ENCODE assay signal across 8 cellular contexts in the genomic region with DNA sequence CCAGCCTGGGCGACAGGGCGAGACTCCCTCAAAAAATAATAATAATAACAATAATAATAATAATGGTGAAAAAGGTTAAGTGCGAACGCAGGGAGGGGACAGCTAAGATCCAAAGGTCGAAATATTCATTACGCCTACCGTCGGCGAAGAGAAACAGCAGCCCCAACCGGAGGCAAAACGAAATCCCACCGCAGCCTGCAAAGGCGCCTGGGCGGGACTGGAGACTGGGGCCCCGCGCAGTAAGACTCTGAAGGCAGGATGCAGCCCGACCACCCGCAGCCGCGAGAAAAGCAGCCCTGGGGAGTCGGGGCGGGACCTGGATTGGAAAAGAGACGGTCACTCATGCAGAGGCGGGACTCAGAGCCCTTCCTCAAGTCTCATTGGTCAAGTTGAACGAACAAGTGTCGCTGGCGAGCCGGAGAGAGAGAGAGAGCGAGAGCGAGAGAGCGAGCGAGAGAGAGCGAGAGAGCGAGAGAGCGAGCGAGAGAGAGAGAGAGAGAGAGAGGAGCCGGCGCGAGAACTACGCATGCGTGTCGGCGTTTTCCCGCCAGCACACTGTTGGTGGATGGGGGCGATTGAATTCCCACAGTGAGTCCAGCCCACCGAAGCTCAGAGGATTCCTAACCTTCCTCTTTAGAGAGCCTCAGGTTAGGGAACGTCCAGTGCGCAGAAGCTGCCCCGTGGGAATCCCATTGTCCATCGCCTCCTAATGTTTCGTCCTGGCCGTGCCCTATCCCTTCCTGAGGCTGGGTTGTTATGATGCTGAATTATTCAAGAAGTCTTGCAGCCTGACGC. TPM values are rescaled to one million over a fixed set of nuclear protein-coding genes. Genes with fewer than 3 reads are reported as not detected.
DNase-seq lines count a peak whose midpoint lies in the region; ATAC-seq, FAIRE-seq and TF ChIP-seq lines count a peak whose summit lies in the region.

No MANE protein-coding gene starts in this region.

- FAIRE-seq in HepG2 (lab: Jason Lieb, UNC) = no peak

- peaks cover 2% of the 10 kb centered on the region for H3K27me3 Mint-ChIP-seq in activated CD4-positive, alpha-beta T cell treated with anti-CD3 and anti-CD28 coated beads, Interleukin-2, amount 10 ng/mL, durations not matched to agents 7 days and 5 days
- no peaks in the 10 kb centered on the region for H3K27me3 Mint-ChIP-seq in dendritic cell treated with granulocyte-macrophage colony-stimulating factor and Interleukin-4, amounts not matched to agents 40 ng/mL and 50 ng/mL, for 4 days

- no peak for TF ChIP-seq CTCF in HepG2 (CRISPR knock-in tag; IDR thresholded peaks at IDR 0.05)

- POLR2A ChIA-PET in activated CD4-positive, alpha-beta T cell treated with anti-CD3 and anti-CD28 coated beads, Interleukin-2, amount 10 ng/mL, durations not matched to agents 7 days and 5 days (lab: Charles Lee) = no interaction called here
- POLR2A ChIA-PET in HepG2 (lab: Yijun Ruan, JAX) = no interaction called here

- peaks cover 1 to 9% of the 10 kb centered on the region in 2 experiments; a peak in 2 of 5 replicates for H3K36me3 ChIP-seq in HepG2 (replicated peaks in 1 of 2; ENCODE audit: control insufficient read depth in 1 of 2, insufficient read depth in 2 of 2, low read length in 2 of 2)

- peak overlapping the region; percentile 94 for H3K27ac Mint-ChIP-seq in activated CD4-positive, alpha-beta T cell treated with anti-CD3 and anti-CD28 coated beads, Interleukin-2, amount 10 ng/mL, durations not matched to agents 7 days and 5 days
- H3K27ac Mint-ChIP-seq in dendritic cell treated with granulocyte-macrophage colony-stimulating factor and Interleukin-4, amounts not matched to agents 40 ng/mL and 50 ng/mL, for 4 days = peak overlapping the region; percentile 74

- H3K4me3 ChIP-seq in HepG2 (replicated peaks in 1 of 3; ENCODE audit: insufficient read depth in 1 of 3, low read depth in 2 of 3, low read length in 3 of 3) = no peak overlapping the region; a peak in 1 of 6 replicates

- CTCF ChIA-PET in activated CD4-positive, alpha-beta T cell treated with anti-CD3 and anti-CD28 coated beads, Interleukin-2, amount 10 ng/mL, durations not matched to agents 7 days and 5 days (lab: Charles Lee) = interaction anchor here (0.8 to 2.3 kb wide), 5 partner anchors 13 to 79 kb away, joined by 3 to 9 read pairs (median 4); a partner anchor contains a TSS
- CTCF ChIA-PET in HepG2 (lab: Yijun Ruan, JAX; ENCODE audit: low intra/inter-chr PET ratio, low total read pairs) = interaction anchor here (0.9 kb wide), 1 partner anchor 80 kb away, joined by 3 read pairs; no protein-coding TSS in a partner anchor

- H3K27ac ChIP-seq in HepG2 (ENCODE audit: extremely low read length, insufficient read depth, low read length) = no peak overlapping the region

- H3K9ac ChIP-seq in HepG2 (ENCODE audit: insufficient read depth, low read depth, low read length) = no peak overlapping the region

- no TSS peak for BruUV-seq in HepG2 (replicated peaks; lab: Mats Ljungman, UMichigan)

- in situ Hi-C loops in HepG2 (cut with HindIII; ENCODE audit: extremely low pct_ligation_motif_present, low pct_unique_long_range_greater_than_20kb) = loop anchor here (10.0 kb wide), 1 partner anchor 350 kb away; no protein-coding TSS in a partner anchor

- no peak for TF ChIP-seq POLR2A in HepG2 (IDR thresholded peaks at IDR 0.05; ENCODE audit: insufficient read depth in 1 of 2, low read depth in 2 of 2, low read length in 2 of 2)

- peaks cover 14% of the 10 kb centered on the region for H3K36me3 Mint-ChIP-seq in activated CD4-positive, alpha-beta T cell treated with anti-CD3 and anti-CD28 coated beads, Interleukin-2, amount 10 ng/mL, durations not matched to agents 7 days and 5 days (ENCODE audit: low read depth)
- H3K36me3 Mint-ChIP-seq in dendritic cell treated with granulocyte-macrophage colony-stimulating factor and Interleukin-4, amounts not matched to agents 40 ng/mL and 50 ng/mL, for 4 days (ENCODE audit: low read depth) = peaks cover 26% of the 10 kb centered on the region

- no peak for TF ChIP-seq EP300 in HepG2 (IDR thresholded peaks at IDR 0.05; ENCODE audit: low read depth in 2 of 2, low read length in 2 of 2)
- TF ChIP-seq EP300 in HepG2 (CRISPR knock-in tag; IDR thresholded peaks at IDR 0.05; ENCODE audit: borderline replicate concordance) = no peak

- H3K4me2 ChIP-seq in HepG2 (ENCODE audit: low read depth, low read length) = peak overlapping the region; percentile 16; the same call in 1 of the 2 replicates

- no peaks in the 10 kb centered on the region for H3K9me3 Mint-ChIP-seq in activated CD4-positive, alpha-beta T cell treated with anti-CD3 and anti-CD28 coated beads, Interleukin-2, amount 10 ng/mL, durations not matched to agents 7 days and 5 days
- no peaks in the 10 kb centered on the region for H3K9me3 Mint-ChIP-seq in dendritic cell treated with granulocyte-macrophage colony-stimulating factor and Interleukin-4, amounts not matched to agents 40 ng/mL and 50 ng/mL, for 4 days

- WGBS in HepG2 (ENCODE audit: low lambda C conversion rate) = 78% methylated on average over 48 of the region's 53 CpGs

- peak overlapping the region; percentile 79 for H3K4me3 Mint-ChIP-seq in activated CD4-positive, alpha-beta T cell treated with anti-CD3 and anti-CD28 coated beads, Interleukin-2, amount 10 ng/mL, durations not matched to agents 7 days and 5 days
- peak overlapping the region; percentile 78 for H3K4me3 Mint-ChIP-seq in dendritic cell treated with granulocyte-macrophage colony-stimulating factor and Interleukin-4, amounts not matched to agents 40 ng/mL and 50 ng/mL, for 4 days

- H3K9me3 ChIP-seq in HepG2 (ENCODE audit: low read length) = no peaks in the 10 kb centered on the region

- intact Hi-C loops in dendritic cell treated with granulocyte-macrophage colony-stimulating factor and Interleukin-4, amounts not matched to agents 40 ng/mL and 50 ng/mL, for 4 days (cut with micrococcal nuclease) = loop anchor here (5.0 kb wide), 1 partner anchor 37 kb away; a partner anchor contains a TSS
- intact Hi-C loops in HepG2 (cut with micrococcal nuclease; ENCODE audit: unreplicated experiment) = no loop called here

- ATAC-seq in GM19351 (IDR thresholded peaks at IDR 0.05; ENCODE audit: unreplicated experiment) (peak; percentile 91), HG03520 (IDR thresholded peaks at IDR 0.05; ENCODE audit: unreplicated experiment) (peak; percentile 78), HepG2 (no peak)

- peaks cover 15% of the 10 kb centered on the region for H3K4me1 ChIP-seq in HepG2 (ENCODE audit: insufficient read depth, low read length)

- peak; percentile 94 for DNase-seq in CD1c-positive myeloid dendritic cell (ENCODE audit: extremely low spot score)
- DNase-seq in NCI-H526 treated with DMSO at 0.1 percent for 48 hours (lab: John Stamatoyannopoulos, UW) = peak; percentile 99
- peak; percentile 99 for DNase-seq in activated CD4-positive, alpha-beta T cell treated with anti-CD3 and anti-CD28 coated beads, Interleukin-2, amount 10 ng/mL, durations not matched to agents 7 days and 5 days
- DNase-seq in HepG2 (ENCODE audit: low spot score) = no peak
- DNase-seq in stimulated activated CD4-positive, alpha-beta T cell treated with anti-CD3 and anti-CD28 coated beads, Interleukin-2, amount 100 ng/mL, for 48 hours = peak; percentile 84 to 87

- H2AFZ ChIP-seq in HepG2 (ENCODE audit: low read length) = no peak overlapping the region

- TF ChIP-seq RAD21 in HepG2 (CRISPR knock-in tag; IDR thresholded peaks at IDR 0.05) = no peak

- H3K27me3 ChIP-seq in HepG2 (ENCODE audit: control insufficient read depth in 1 of 2, insufficient read depth in 2 of 2, low read length in 2 of 2) = no peaks in the 10 kb centered on the region

- peaks cover 58% of the 10 kb centered on the region for H3K4me1 Mint-ChIP-seq in activated CD4-positive, alpha-beta T cell treated with anti-CD3 and anti-CD28 coated beads, Interleukin-2, amount 10 ng/mL, durations not matched to agents 7 days and 5 days
- peaks cover 53% of the 10 kb centered on the region for H3K4me1 Mint-ChIP-seq in dendritic cell treated with granulocyte-macrophage colony-stimulating factor and Interleukin-4, amounts not matched to agents 40 ng/mL and 50 ng/mL, for 4 days (ENCODE audit: low read depth)

- no peaks in the 10 kb centered on the region for H3K79me2 ChIP-seq in HepG2 (ENCODE audit: insufficient read depth, low read length)

- H4K20me1 ChIP-seq in HepG2 (ENCODE audit: insufficient read depth, low read length) = no peaks in the 10 kb centered on the region

RNA-seq across cellular contexts. Expression of a gene that starts 10.7 kb away (rescaled TPM):
- 10 to 100 TPM; 22.8 to 22.9 TPM for total RNA-seq in activated CD4-positive, alpha-beta T cell treated with anti-CD3 and anti-CD28 coated beads, Interleukin-2, amount 10 ng/mL, durations not matched to agents 7 days and 5 days
- total RNA-seq in HepG2 (2016; rRNA removed; fragmentation: Illumina TruSeq; extraction: Trizol) = 4.1 and 6.2 TPM in 2 replicates
- total RNA-seq in HepG2 (2016; cell fraction: cytosol; rRNA removed; fragmentation: Illumina TruSeq; extraction: Trizol; ENCODE audit: low read depth) = 3.6 and 4.8 TPM in 2 replicates
- 3.2 and 5.5 TPM in 2 replicates for total RNA-seq in HepG2 (2016; cell fraction: insoluble cytoplasmic fraction; rRNA removed; fragmentation: Illumina TruSeq; extraction: Trizol)
- total RNA-seq in HepG2 (2016; cell fraction: membrane; rRNA removed; fragmentation: Illumina TruSeq; extraction: Trizol) = 12.9 and 13.0 TPM in 2 replicates
- 6.9 and 8.6 TPM in 2 replicates for total RNA-seq in HepG2 (2016; cell fraction: nucleus; rRNA removed; fragmentation: Illumina TruSeq; extraction: Trizol)
- 9.9 and 11.9 TPM in 2 replicates for polyA plus RNA-seq in HepG2 (2011; rRNA removed)
- 7.8 and 10.3 TPM in 2 replicates for polyA plus RNA-seq in HepG2 (2011; cell fraction: cytosol; rRNA removed)
- 18.3 and 21.0 TPM in 2 replicates for polyA plus RNA-seq in HepG2 (2011; cell fraction: nucleus; rRNA removed)
- 18.4 and 22.0 TPM in 2 replicates for polyA plus RNA-seq in HepG2 (2012)
- polyA plus RNA-seq in HepG2 (2016; cell fraction: cytosol; fragmentation: Illumina TruSeq; extraction: Trizol; ENCODE audit: low read depth) = 22.1 and 24.0 TPM in 2 replicates
- polyA plus RNA-seq in HepG2 (2016; cell fraction: insoluble cytoplasmic fraction; fragmentation: Illumina TruSeq; extraction: Trizol; ENCODE audit: low read depth) = 19.7 and 25.6 TPM in 2 replicates
- 49.9 and 57.1 TPM in 2 replicates for polyA plus RNA-seq in HepG2 (2016; cell fraction: membrane; fragmentation: Illumina TruSeq; extraction: Trizol; ENCODE audit: low read depth)
- 28.1 and 33.5 TPM in 2 replicates for polyA plus RNA-seq in HepG2 (2016; cell fraction: nucleus; fragmentation: Illumina TruSeq; extraction: Trizol; ENCODE audit: insufficient read depth, low read depth)
- 7.5 and 12.8 TPM in 2 replicates for polyA minus RNA-seq in HepG2 (2011; rRNA and poly(A)+ RNA removed; ENCODE audit: low replicate concordance)
- polyA minus RNA-seq in HepG2 (2011; cell fraction: cytosol; rRNA and poly(A)+ RNA removed) = 8.1 and 9.3 TPM in 2 replicates
- 3.7 and 4.4 TPM in 2 replicates for polyA minus RNA-seq in HepG2 (2011; cell fraction: nucleus; rRNA and poly(A)+ RNA removed)

RNA-seq across cellular contexts. Expression of a gene that starts 17.6 kb away (rescaled TPM):
- total RNA-seq in activated CD4-positive, alpha-beta T cell treated with anti-CD3 and anti-CD28 coated beads, Interleukin-2, amount 10 ng/mL, durations not matched to agents 7 days and 5 days = 10 to 100 TPM; 88.7 to 96.4 TPM
- total RNA-seq in HepG2 (2016; rRNA removed; fragmentation: Illumina TruSeq; extraction: Trizol) = 27.0 and 46.8 TPM in 2 replicates
- total RNA-seq in HepG2 (2016; cell fraction: cytosol; rRNA removed; fragmentation: Illumina TruSeq; extraction: Trizol; ENCODE audit: low read depth) = 16.4 and 20.0 TPM in 2 replicates
- total RNA-seq in HepG2 (2016; cell fraction: insoluble cytoplasmic fraction; rRNA removed; fragmentation: Illumina TruSeq; extraction: Trizol) = 29.6 and 44.4 TPM in 2 replicates
- total RNA-seq in HepG2 (2016; cell fraction: membrane; rRNA removed; fragmentation: Illumina TruSeq; extraction: Trizol) = 22.9 and 28.4 TPM in 2 replicates
- 37.1 and 38.5 TPM in 2 replicates for total RNA-seq in HepG2 (2016; cell fraction: nucleus; rRNA removed; fragmentation: Illumina TruSeq; extraction: Trizol)
- polyA plus RNA-seq in HepG2 (2011; rRNA removed) = 83.3 and 92.5 TPM in 2 replicates
- polyA plus RNA-seq in HepG2 (2011; cell fraction: cytosol; rRNA removed) = 94.5 and 95.0 TPM in 2 replicates
- polyA plus RNA-seq in HepG2 (2011; cell fraction: nucleus; rRNA removed) = 74.3 and 75.6 TPM in 2 replicates
- polyA plus RNA-seq in HepG2 (2012) = 30.4 and 37.1 TPM in 2 replicates
- polyA plus RNA-seq in HepG2 (2016; cell fraction: cytosol; fragmentation: Illumina TruSeq; extraction: Trizol; ENCODE audit: low read depth) = 28.3 and 28.6 TPM in 2 replicates
- polyA plus RNA-seq in HepG2 (2016; cell fraction: insoluble cytoplasmic fraction; fragmentation: Illumina TruSeq; extraction: Trizol; ENCODE audit: low read depth) = 45.8 and 52.3 TPM in 2 replicates
- 37.1 and 38.2 TPM in 2 replicates for polyA plus RNA-seq in HepG2 (2016; cell fraction: membrane; fragmentation: Illumina TruSeq; extraction: Trizol; ENCODE audit: low read depth)
- 82.5 and 83.5 TPM in 2 replicates for polyA plus RNA-seq in HepG2 (2016; cell fraction: nucleus; fragmentation: Illumina TruSeq; extraction: Trizol; ENCODE audit: insufficient read depth, low read depth)
- 118 and 271 TPM in 2 replicates for polyA minus RNA-seq in HepG2 (2011; rRNA and poly(A)+ RNA removed; ENCODE audit: low replicate concordance)
- 33.3 and 39.4 TPM in 2 replicates for polyA minus RNA-seq in HepG2 (2011; cell fraction: cytosol; rRNA and poly(A)+ RNA removed)
- 16.9 and 21.4 TPM in 2 replicates for polyA minus RNA-seq in HepG2 (2011; cell fraction: nucleus; rRNA and poly(A)+ RNA removed)

RNA-seq across cellular contexts. Expression of a gene that starts 28.7 kb away (rescaled TPM):
- total RNA-seq in activated CD4-positive, alpha-beta T cell treated with anti-CD3 and anti-CD28 coated beads, Interleukin-2, amount 10 ng/mL, durations not matched to agents 7 days and 5 days = 100 to 1,000 TPM in 1 of 2 experiments, 10 to 100 TPM in 1; 100.0 to 104 TPM
- total RNA-seq in HepG2 (2016; rRNA removed; fragmentation: Illumina TruSeq; extraction: Trizol) = 10.1 and 20.1 TPM in 2 replicates
- 8.5 and 11.8 TPM in 2 replicates for total RNA-seq in HepG2 (2016; cell fraction: cytosol; rRNA removed; fragmentation: Illumina TruSeq; extraction: Trizol; ENCODE audit: low read depth)
- 10.6 and 19.2 TPM in 2 replicates for total RNA-seq in HepG2 (2016; cell fraction: insoluble cytoplasmic fraction; rRNA removed; fragmentation: Illumina TruSeq; extraction: Trizol)
- total RNA-seq in HepG2 (2016; cell fraction: membrane; rRNA removed; fragmentation: Illumina TruSeq; extraction: Trizol) = 9.3 and 12.0 TPM in 2 replicates
- total RNA-seq in HepG2 (2016; cell fraction: nucleus; rRNA removed; fragmentation: Illumina TruSeq; extraction: Trizol) = 23.9 and 32.6 TPM in 2 replicates
- polyA plus RNA-seq in HepG2 (2011; rRNA removed) = 73.5 and 74.0 TPM in 2 replicates
- polyA plus RNA-seq in HepG2 (2011; cell fraction: cytosol; rRNA removed) = 23.9 and 24.4 TPM in 2 replicates
- polyA plus RNA-seq in HepG2 (2011; cell fraction: nucleus; rRNA removed) = 317 and 392 TPM in 2 replicates
- 31.3 and 32.7 TPM in 2 replicates for polyA plus RNA-seq in HepG2 (2012)
- polyA plus RNA-seq in HepG2 (2016; cell fraction: cytosol; fragmentation: Illumina TruSeq; extraction: Trizol; ENCODE audit: low read depth) = 3.0 and 3.3 TPM in 2 replicates
- 15.8 and 17.9 TPM in 2 replicates for polyA plus RNA-seq in HepG2 (2016; cell fraction: insoluble cytoplasmic fraction; fragmentation: Illumina TruSeq; extraction: Trizol; ENCODE audit: low read depth)
- 7.6 TPM in 2 replicates for polyA plus RNA-seq in HepG2 (2016; cell fraction: membrane; fragmentation: Illumina TruSeq; extraction: Trizol; ENCODE audit: low read depth)
- 110 and 120 TPM in 2 replicates for polyA plus RNA-seq in HepG2 (2016; cell fraction: nucleus; fragmentation: Illumina TruSeq; extraction: Trizol; ENCODE audit: insufficient read depth, low read depth)
- polyA minus RNA-seq in HepG2 (2011; rRNA and poly(A)+ RNA removed; ENCODE audit: low replicate concordance) = 47.2 and 97.7 TPM in 2 replicates
- polyA minus RNA-seq in HepG2 (2011; cell fraction: cytosol; rRNA and poly(A)+ RNA removed) = 12.4 and 13.9 TPM in 2 replicates
- 94.1 and 94.6 TPM in 2 replicates for polyA minus RNA-seq in HepG2 (2011; cell fraction: nucleus; rRNA and poly(A)+ RNA removed)

RNA-seq across cellular contexts. Expression of a gene that starts 32.7 kb away (rescaled TPM):
- 1 to 10 TPM; 2.5 to 3.4 TPM for total RNA-seq in activated CD4-positive, alpha-beta T cell treated with anti-CD3 and anti-CD28 coated beads, Interleukin-2, amount 10 ng/mL, durations not matched to agents 7 days and 5 days
- 1.3 and 2.4 TPM in 2 replicates for total RNA-seq in HepG2 (2016; rRNA removed; fragmentation: Illumina TruSeq; extraction: Trizol)
- total RNA-seq in HepG2 (2016; cell fraction: cytosol; rRNA removed; fragmentation: Illumina TruSeq; extraction: Trizol; ENCODE audit: low read depth) = 0.44 and 0.51 TPM in 2 replicates
- total RNA-seq in HepG2 (2016; cell fraction: insoluble cytoplasmic fraction; rRNA removed; fragmentation: Illumina TruSeq; extraction: Trizol) = 0.77 and 3.4 TPM in 2 replicates
- total RNA-seq in HepG2 (2016; cell fraction: membrane; rRNA removed; fragmentation: Illumina TruSeq; extraction: Trizol) = 0.74 and 0.96 TPM in 2 replicates
- 5.8 and 5.9 TPM in 2 replicates for total RNA-seq in HepG2 (2016; cell fraction: nucleus; rRNA removed; fragmentation: Illumina TruSeq; extraction: Trizol)
- 10.2 and 15.0 TPM in 2 replicates for polyA plus RNA-seq in HepG2 (2011; rRNA removed)
- 3.4 and 4.0 TPM in 2 replicates for polyA plus RNA-seq in HepG2 (2011; cell fraction: cytosol; rRNA removed)
- polyA plus RNA-seq in HepG2 (2011; cell fraction: nucleus; rRNA removed) = 55.6 and 56.4 TPM in 2 replicates
- polyA plus RNA-seq in HepG2 (2012) = 6.1 and 7.0 TPM in 2 replicates
- 0.40 TPM in 2 replicates for polyA plus RNA-seq in HepG2 (2016; cell fraction: cytosol; fragmentation: Illumina TruSeq; extraction: Trizol; ENCODE audit: low read depth)
- 1.1 and 1.3 TPM in 2 replicates for polyA plus RNA-seq in HepG2 (2016; cell fraction: insoluble cytoplasmic fraction; fragmentation: Illumina TruSeq; extraction: Trizol; ENCODE audit: low read depth)
- polyA plus RNA-seq in HepG2 (2016; cell fraction: membrane; fragmentation: Illumina TruSeq; extraction: Trizol; ENCODE audit: low read depth) = 0.72 and 0.85 TPM in 2 replicates
- 18.6 and 19.5 TPM in 2 replicates for polyA plus RNA-seq in HepG2 (2016; cell fraction: nucleus; fragmentation: Illumina TruSeq; extraction: Trizol; ENCODE audit: insufficient read depth, low read depth)
- polyA minus RNA-seq in HepG2 (2011; rRNA and poly(A)+ RNA removed; ENCODE audit: low replicate concordance) = 17.8 and 35.4 TPM in 2 replicates
- 1.4 and 3.0 TPM in 2 replicates for polyA minus RNA-seq in HepG2 (2011; cell fraction: cytosol; rRNA and poly(A)+ RNA removed)
- polyA minus RNA-seq in HepG2 (2011; cell fraction: nucleus; rRNA and poly(A)+ RNA removed) = 8.8 and 11.3 TPM in 2 replicates

RNA-seq across cellular contexts. Expression of a gene that starts 36.1 kb away (rescaled TPM):
- total RNA-seq in activated CD4-positive, alpha-beta T cell treated with anti-CD3 and anti-CD28 coated beads, Interleukin-2, amount 10 ng/mL, durations not matched to agents 7 days and 5 days = 10 to 100 TPM; 32.8 to 37.3 TPM
- total RNA-seq in HepG2 (2016; rRNA removed; fragmentation: Illumina TruSeq; extraction: Trizol) = 64.5 and 71.5 TPM in 2 replicates
- total RNA-seq in HepG2 (2016; cell fraction: cytosol; rRNA removed; fragmentation: Illumina TruSeq; extraction: Trizol; ENCODE audit: low read depth) = 20.6 and 22.4 TPM in 2 replicates
- 65.0 and 76.3 TPM in 2 replicates for total RNA-seq in HepG2 (2016; cell fraction: insoluble cytoplasmic fraction; rRNA removed; fragmentation: Illumina TruSeq; extraction: Trizol)
- total RNA-seq in HepG2 (2016; cell fraction: membrane; rRNA removed; fragmentation: Illumina TruSeq; extraction: Trizol) = 23.2 and 26.5 TPM in 2 replicates
- total RNA-seq in HepG2 (2016; cell fraction: nucleus; rRNA removed; fragmentation: Illumina TruSeq; extraction: Trizol) = 35.2 and 36.8 TPM in 2 replicates
- 72.6 and 85.1 TPM in 2 replicates for polyA plus RNA-seq in HepG2 (2011; rRNA removed)
- polyA plus RNA-seq in HepG2 (2011; cell fraction: cytosol; rRNA removed) = 61.1 and 90.3 TPM in 2 replicates
- polyA plus RNA-seq in HepG2 (2011; cell fraction: nucleus; rRNA removed) = 55.1 and 59.0 TPM in 2 replicates
- polyA plus RNA-seq in HepG2 (2012) = 37.3 and 38.1 TPM in 2 replicates
- 25.0 and 25.6 TPM in 2 replicates for polyA plus RNA-seq in HepG2 (2016; cell fraction: cytosol; fragmentation: Illumina TruSeq; extraction: Trizol; ENCODE audit: low read depth)
- polyA plus RNA-seq in HepG2 (2016; cell fraction: insoluble cytoplasmic fraction; fragmentation: Illumina TruSeq; extraction: Trizol; ENCODE audit: low read depth) = 73.9 and 74.4 TPM in 2 replicates
- polyA plus RNA-seq in HepG2 (2016; cell fraction: membrane; fragmentation: Illumina TruSeq; extraction: Trizol; ENCODE audit: low read depth) = 19.9 and 21.6 TPM in 2 replicates
- polyA plus RNA-seq in HepG2 (2016; cell fraction: nucleus; fragmentation: Illumina TruSeq; extraction: Trizol; ENCODE audit: insufficient read depth, low read depth) = 49.3 and 57.4 TPM in 2 replicates
- polyA minus RNA-seq in HepG2 (2011; rRNA and poly(A)+ RNA removed; ENCODE audit: low replicate concordance) = 129 and 176 TPM in 2 replicates
- 27.0 and 36.4 TPM in 2 replicates for polyA minus RNA-seq in HepG2 (2011; cell fraction: cytosol; rRNA and poly(A)+ RNA removed)
- polyA minus RNA-seq in HepG2 (2011; cell fraction: nucleus; rRNA and poly(A)+ RNA removed) = 23.9 and 27.6 TPM in 2 replicates
